Comparison of ENCODE assay signal across 1 cellular context in genomic region chr3:119230745-119231144, GRCh38.
TF ChIP-seq lines count a peak whose summit lies in the region.

No MANE protein-coding gene starts in this region.

TF ChIP-seq in HepG2, 621 proteins besides CTCF, POLR2A, EP300 and RAD21:
- TF ChIP-seq ZNF629 (CRISPR knock-in tag; conservative IDR thresholded peaks at IDR 0.05): peak; percentile 66; the same call in 1 of the 2 replicates
- no peak for TF ChIP-seq ZNF326 (CRISPR knock-in tag; IDR thresholded peaks at IDR 0.05; ENCODE audit: borderline replicate concordance)
- no peak for TF ChIP-seq KAT2B (IDR thresholded peaks at IDR 0.05; ENCODE audit: borderline replicate concordance, low read depth, low read length)
- TF ChIP-seq RELA (CRISPR knock-in tag; IDR thresholded peaks at IDR 0.05): no peak
- no peak for TF ChIP-seq JUN (CRISPR knock-in tag; IDR thresholded peaks at IDR 0.05)
